1 cellular context compared by ENCODE assay signal in the genomic region with DNA sequence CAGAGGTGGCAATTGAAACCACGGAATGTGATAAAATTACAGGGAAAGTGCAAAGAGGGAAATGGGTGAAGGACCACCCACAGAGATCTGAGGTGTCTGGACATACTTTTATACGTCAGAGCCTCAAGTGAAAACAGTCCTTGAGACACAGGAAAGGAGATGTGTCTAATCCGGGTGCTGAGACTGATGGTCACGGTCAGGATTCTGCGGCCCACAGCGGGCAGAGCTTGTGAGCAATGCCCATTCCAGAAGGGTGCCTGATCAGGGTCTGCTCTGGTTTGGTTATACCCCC.
TF ChIP-seq lines count a peak whose summit lies in the region.

No MANE protein-coding gene starts in this region.

TF ChIP-seq in HEK293, 187 proteins besides CTCF, POLR2A, EP300 and RAD21 (continued from another document):
- TF ChIP-seq ZNF280D (tag by site-specific recombination; IDR thresholded peaks at IDR 0.05) (no peak), ZNF138 (tag by site-specific recombination; IDR thresholded peaks at IDR 0.05; ENCODE audit: borderline replicate concordance) (no peak), ZSCAN16 (tag by site-specific recombination; IDR thresholded peaks at IDR 0.05) (no peak), ZNF121 (tag by site-specific recombination; IDR thresholded peaks at IDR 0.05) (no peak), KLF7 (tag by site-specific recombination; IDR thresholded peaks at IDR 0.05; ENCODE audit: borderline replicate concordance) (no peak)
